1 cellular context compared by ENCODE assay signal in the genomic region with DNA sequence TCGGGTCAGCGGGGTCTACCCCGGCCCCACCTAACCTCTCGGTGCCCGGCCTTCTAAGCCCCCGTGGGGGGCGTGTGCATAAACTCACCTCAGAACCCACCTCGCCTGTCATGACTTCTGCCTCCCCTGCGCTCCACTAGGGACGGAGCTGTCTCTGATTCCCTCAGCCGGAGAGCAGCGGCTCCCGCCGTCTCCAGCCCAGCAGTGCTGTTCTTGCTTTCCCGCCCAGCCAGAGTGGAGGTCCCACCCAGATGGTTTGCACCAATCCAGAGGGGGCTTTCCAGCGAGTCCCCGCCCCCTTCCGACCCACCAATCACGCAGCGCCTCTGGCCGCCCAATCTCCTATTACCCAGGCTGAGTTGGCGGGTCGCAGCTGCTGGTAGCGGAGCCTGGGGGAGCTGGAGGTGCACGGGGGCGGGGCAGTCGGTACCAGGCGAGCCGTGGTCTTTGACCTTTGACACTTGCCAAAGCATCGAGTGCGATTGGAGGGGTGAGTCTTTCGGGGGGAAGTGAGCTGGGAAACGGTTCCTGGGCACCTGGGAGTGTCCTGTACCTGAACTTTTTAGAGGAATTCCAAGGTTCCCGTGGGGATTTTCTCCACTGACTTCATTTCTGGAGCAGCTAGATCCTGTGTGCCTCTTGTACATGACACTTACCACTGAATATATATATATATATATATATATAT.
TF ChIP-seq lines count a peak whose summit lies in the region.

A gene (minus strand): TSS at position 220 of the 688 bp plus-strand sequence. CDS start 108 bp downstream, at position 112.

TF ChIP-seq in GM12878, 131 proteins besides CTCF, POLR2A, EP300 and RAD21 (continued from another document and continues in another):
- TF ChIP-seq, protein P1, sequence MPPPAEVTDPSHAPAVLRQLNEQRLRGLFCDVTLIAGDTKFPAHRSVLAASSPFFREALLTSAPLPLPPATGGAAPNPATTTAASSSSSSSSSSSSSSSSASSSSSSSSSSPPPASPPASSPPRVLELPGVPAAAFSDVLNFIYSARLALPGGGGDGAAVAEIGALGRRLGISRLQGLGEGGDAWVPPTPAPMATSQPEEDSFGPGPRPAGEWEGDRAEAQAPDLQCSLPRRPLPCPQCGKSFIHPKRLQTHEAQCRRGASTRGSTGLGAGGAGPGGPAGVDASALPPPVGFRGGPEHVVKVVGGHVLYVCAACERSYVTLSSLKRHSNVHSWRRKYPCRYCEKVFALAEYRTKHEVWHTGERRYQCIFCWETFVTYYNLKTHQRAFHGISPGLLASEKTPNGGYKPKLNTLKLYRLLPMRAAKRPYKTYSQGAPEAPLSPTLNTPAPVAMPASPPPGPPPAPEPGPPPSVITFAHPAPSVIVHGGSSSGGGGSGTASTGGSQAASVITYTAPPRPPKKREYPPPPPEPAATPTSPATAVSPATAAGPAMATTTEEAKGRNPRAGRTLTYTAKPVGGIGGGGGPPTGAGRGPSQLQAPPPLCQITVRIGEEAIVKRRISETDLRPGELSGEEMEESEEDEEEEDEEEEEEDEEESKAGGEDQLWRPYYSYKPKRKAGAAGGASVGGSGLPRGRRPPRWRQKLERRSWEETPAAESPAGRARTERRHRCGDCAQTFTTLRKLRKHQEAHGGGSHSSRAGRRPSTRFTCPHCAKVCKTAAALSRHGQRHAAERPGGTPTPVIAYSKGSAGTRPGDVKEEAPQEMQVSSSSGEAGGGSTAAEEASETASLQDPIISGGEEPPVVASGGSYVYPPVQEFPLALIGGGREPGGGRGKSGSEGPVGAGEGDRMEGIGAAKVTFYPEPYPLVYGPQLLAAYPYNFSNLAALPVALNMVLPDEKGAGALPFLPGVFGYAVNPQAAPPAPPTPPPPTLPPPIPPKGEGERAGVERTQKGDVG (CRISPR knock-in tag; IDR thresholded peaks at IDR 0.05), result no peak
- peak; percentile 69; the same call in 1 of the 2 replicates for TF ChIP-seq GATAD2B (conservative IDR thresholded peaks at IDR 0.05; ENCODE audit: low read depth)
- 0 out of 2 replicates have a peak, but pooled peaks have one; percentile 56 for TF ChIP-seq IKZF1 (conservative IDR thresholded peaks at IDR 0.05)
- TF ChIP-seq SP1 (IDR thresholded peaks at IDR 0.05; ENCODE audit: low read depth, low read length), result peak; percentile 88
- TF ChIP-seq, protein P2, sequence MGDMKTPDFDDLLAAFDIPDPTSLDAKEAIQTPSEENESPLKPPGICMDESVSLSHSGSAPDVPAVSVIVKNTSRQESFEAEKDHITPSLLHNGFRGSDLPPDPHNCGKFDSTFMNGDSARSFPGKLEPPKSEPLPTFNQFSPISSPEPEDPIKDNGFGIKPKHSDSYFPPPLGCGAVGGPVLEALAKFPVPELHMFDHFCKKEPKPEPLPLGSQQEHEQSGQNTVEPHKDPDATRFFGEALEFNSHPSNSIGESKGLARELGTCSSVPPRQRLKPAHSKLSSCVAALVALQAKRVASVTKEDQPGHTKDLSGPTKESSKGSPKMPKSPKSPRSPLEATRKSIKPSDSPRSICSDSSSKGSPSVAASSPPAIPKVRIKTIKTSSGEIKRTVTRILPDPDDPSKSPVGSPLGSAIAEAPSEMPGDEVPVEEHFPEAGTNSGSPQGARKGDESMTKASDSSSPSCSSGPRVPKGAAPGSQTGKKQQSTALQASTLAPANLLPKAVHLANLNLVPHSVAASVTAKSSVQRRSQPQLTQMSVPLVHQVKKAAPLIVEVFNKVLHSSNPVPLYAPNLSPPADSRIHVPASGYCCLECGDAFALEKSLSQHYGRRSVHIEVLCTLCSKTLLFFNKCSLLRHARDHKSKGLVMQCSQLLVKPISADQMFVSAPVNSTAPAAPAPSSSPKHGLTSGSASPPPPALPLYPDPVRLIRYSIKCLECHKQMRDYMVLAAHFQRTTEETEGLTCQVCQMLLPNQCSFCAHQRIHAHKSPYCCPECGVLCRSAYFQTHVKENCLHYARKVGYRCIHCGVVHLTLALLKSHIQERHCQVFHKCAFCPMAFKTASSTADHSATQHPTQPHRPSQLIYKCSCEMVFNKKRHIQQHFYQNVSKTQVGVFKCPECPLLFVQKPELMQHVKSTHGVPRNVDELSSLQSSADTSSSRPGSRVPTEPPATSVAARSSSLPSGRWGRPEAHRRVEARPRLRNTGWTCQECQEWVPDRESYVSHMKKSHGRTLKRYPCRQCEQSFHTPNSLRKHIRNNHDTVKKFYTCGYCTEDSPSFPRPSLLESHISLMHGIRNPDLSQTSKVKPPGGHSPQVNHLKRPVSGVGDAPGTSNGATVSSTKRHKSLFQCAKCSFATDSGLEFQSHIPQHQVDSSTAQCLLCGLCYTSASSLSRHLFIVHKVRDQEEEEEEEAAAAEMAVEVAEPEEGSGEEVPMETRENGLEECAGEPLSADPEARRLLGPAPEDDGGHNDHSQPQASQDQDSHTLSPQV (IDR thresholded peaks at IDR 0.05), result no peak
- TF ChIP-seq ZNF274 (IDR thresholded peaks at IDR 0.05; ENCODE audit: insufficient read depth, insufficient read length), result no peak
- TF ChIP-seq CHD4 (IDR thresholded peaks at IDR 0.05), result no peak
- no peak for TF ChIP-seq BMI1 (IDR thresholded peaks at IDR 0.05; ENCODE audit: borderline replicate concordance)
- TF ChIP-seq, protein P3, sequence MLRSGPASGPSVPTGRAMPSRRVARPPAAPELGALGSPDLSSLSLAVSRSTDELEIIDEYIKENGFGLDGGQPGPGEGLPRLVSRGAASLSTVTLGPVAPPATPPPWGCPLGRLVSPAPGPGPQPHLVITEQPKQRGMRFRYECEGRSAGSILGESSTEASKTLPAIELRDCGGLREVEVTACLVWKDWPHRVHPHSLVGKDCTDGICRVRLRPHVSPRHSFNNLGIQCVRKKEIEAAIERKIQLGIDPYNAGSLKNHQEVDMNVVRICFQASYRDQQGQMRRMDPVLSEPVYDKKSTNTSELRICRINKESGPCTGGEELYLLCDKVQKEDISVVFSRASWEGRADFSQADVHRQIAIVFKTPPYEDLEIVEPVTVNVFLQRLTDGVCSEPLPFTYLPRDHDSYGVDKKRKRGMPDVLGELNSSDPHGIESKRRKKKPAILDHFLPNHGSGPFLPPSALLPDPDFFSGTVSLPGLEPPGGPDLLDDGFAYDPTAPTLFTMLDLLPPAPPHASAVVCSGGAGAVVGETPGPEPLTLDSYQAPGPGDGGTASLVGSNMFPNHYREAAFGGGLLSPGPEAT (IDR thresholded peaks at IDR 0.05; ENCODE audit: low read depth), result no peak
- TF ChIP-seq CBX5 (IDR thresholded peaks at IDR 0.05; ENCODE audit: low read depth), result no peak
- TF ChIP-seq, protein P4, sequence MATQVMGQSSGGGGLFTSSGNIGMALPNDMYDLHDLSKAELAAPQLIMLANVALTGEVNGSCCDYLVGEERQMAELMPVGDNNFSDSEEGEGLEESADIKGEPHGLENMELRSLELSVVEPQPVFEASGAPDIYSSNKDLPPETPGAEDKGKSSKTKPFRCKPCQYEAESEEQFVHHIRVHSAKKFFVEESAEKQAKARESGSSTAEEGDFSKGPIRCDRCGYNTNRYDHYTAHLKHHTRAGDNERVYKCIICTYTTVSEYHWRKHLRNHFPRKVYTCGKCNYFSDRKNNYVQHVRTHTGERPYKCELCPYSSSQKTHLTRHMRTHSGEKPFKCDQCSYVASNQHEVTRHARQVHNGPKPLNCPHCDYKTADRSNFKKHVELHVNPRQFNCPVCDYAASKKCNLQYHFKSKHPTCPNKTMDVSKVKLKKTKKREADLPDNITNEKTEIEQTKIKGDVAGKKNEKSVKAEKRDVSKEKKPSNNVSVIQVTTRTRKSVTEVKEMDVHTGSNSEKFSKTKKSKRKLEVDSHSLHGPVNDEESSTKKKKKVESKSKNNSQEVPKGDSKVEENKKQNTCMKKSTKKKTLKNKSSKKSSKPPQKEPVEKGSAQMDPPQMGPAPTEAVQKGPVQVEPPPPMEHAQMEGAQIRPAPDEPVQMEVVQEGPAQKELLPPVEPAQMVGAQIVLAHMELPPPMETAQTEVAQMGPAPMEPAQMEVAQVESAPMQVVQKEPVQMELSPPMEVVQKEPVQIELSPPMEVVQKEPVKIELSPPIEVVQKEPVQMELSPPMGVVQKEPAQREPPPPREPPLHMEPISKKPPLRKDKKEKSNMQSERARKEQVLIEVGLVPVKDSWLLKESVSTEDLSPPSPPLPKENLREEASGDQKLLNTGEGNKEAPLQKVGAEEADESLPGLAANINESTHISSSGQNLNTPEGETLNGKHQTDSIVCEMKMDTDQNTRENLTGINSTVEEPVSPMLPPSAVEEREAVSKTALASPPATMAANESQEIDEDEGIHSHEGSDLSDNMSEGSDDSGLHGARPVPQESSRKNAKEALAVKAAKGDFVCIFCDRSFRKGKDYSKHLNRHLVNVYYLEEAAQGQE (IDR thresholded peaks at IDR 0.05; ENCODE audit: low read depth, low read length), result no peak
- peak in 1 of 2 experiments; percentile 67; a peak in 2 of 3 replicates for TF ChIP-seq EGR1 (IDR thresholded peaks at IDR 0.05; ENCODE audit: borderline replicate concordance in 1 of 2, low read depth in 2 of 2, low read length in 2 of 2)
- TF ChIP-seq RBBP5 (conservative IDR thresholded peaks at IDR 0.05), result no peak
- TF ChIP-seq ASH2L (IDR thresholded peaks at IDR 0.05; ENCODE audit: borderline replicate concordance, low read depth), result no peak; the same call in 1 of the 2 replicates
- TF ChIP-seq TCF12 (IDR thresholded peaks at IDR 0.05; ENCODE audit: low read depth, low read length), result peak; percentile 54; the same call in 1 of the 2 replicates
- TF ChIP-seq ZZZ3 (IDR thresholded peaks at IDR 0.05; ENCODE audit: control insufficient read depth, insufficient read length, low read depth), result no peak
- no peak for TF ChIP-seq FOXM1 (IDR thresholded peaks at IDR 0.05; ENCODE audit: low read depth, low read length)
- TF ChIP-seq, protein P5, sequence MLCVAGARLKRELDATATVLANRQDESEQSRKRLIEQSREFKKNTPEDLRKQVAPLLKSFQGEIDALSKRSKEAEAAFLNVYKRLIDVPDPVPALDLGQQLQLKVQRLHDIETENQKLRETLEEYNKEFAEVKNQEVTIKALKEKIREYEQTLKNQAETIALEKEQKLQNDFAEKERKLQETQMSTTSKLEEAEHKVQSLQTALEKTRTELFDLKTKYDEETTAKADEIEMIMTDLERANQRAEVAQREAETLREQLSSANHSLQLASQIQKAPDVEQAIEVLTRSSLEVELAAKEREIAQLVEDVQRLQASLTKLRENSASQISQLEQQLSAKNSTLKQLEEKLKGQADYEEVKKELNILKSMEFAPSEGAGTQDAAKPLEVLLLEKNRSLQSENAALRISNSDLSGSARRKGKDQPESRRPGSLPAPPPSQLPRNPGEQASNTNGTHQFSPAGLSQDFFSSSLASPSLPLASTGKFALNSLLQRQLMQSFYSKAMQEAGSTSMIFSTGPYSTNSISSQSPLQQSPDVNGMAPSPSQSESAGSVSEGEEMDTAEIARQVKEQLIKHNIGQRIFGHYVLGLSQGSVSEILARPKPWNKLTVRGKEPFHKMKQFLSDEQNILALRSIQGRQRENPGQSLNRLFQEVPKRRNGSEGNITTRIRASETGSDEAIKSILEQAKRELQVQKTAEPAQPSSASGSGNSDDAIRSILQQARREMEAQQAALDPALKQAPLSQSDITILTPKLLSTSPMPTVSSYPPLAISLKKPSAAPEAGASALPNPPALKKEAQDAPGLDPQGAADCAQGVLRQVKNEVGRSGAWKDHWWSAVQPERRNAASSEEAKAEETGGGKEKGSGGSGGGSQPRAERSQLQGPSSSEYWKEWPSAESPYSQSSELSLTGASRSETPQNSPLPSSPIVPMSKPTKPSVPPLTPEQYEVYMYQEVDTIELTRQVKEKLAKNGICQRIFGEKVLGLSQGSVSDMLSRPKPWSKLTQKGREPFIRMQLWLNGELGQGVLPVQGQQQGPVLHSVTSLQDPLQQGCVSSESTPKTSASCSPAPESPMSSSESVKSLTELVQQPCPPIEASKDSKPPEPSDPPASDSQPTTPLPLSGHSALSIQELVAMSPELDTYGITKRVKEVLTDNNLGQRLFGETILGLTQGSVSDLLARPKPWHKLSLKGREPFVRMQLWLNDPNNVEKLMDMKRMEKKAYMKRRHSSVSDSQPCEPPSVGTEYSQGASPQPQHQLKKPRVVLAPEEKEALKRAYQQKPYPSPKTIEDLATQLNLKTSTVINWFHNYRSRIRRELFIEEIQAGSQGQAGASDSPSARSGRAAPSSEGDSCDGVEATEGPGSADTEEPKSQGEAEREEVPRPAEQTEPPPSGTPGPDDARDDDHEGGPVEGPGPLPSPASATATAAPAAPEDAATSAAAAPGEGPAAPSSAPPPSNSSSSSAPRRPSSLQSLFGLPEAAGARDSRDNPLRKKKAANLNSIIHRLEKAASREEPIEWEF (IDR thresholded peaks at IDR 0.05; ENCODE audit: insufficient replicate concordance, low read depth, low read length), result no peak
- TF ChIP-seq SMAD5 (IDR thresholded peaks at IDR 0.05; ENCODE audit: low read depth), result no peak; the same call in 1 of the 2 replicates
- TF ChIP-seq IKZF2 (IDR thresholded peaks at IDR 0.05), result 0 out of 4 replicates have a peak, but pooled peaks of 1 of the 2 experiments have one; percentile 9
- TF ChIP-seq, protein P6, sequence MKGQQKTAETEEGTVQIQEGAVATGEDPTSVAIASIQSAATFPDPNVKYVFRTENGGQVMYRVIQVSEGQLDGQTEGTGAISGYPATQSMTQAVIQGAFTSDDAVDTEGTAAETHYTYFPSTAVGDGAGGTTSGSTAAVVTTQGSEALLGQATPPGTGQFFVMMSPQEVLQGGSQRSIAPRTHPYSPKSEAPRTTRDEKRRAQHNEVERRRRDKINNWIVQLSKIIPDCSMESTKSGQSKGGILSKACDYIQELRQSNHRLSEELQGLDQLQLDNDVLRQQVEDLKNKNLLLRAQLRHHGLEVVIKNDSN (IDR thresholded peaks at IDR 0.05; ENCODE audit: borderline replicate concordance, extremely low read length, insufficient read depth, low read depth, low read length), result no peak
- no peak for TF ChIP-seq ZBED1 (IDR thresholded peaks at IDR 0.05; ENCODE audit: borderline replicate concordance)
- TF ChIP-seq SMC3 (IDR thresholded peaks at IDR 0.05; ENCODE audit: borderline replicate concordance, low read length), result no peak
- TF ChIP-seq, protein P7, sequence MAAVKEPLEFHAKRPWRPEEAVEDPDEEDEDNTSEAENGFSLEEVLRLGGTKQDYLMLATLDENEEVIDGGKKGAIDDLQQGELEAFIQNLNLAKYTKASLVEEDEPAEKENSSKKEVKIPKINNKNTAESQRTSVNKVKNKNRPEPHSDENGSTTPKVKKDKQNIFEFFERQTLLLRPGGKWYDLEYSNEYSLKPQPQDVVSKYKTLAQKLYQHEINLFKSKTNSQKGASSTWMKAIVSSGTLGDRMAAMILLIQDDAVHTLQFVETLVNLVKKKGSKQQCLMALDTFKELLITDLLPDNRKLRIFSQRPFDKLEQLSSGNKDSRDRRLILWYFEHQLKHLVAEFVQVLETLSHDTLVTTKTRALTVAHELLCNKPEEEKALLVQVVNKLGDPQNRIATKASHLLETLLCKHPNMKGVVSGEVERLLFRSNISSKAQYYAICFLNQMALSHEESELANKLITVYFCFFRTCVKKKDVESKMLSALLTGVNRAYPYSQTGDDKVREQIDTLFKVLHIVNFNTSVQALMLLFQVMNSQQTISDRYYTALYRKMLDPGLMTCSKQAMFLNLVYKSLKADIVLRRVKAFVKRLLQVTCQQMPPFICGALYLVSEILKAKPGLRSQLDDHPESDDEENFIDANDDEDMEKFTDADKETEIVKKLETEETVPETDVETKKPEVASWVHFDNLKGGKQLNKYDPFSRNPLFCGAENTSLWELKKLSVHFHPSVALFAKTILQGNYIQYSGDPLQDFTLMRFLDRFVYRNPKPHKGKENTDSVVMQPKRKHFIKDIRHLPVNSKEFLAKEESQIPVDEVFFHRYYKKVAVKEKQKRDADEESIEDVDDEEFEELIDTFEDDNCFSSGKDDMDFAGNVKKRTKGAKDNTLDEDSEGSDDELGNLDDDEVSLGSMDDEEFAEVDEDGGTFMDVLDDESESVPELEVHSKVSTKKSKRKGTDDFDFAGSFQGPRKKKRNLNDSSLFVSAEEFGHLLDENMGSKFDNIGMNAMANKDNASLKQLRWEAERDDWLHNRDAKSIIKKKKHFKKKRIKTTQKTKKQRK (IDR thresholded peaks at IDR 0.05; ENCODE audit: low read depth, low read length), result no peak
- no peak for TF ChIP-seq MEF2B (IDR thresholded peaks at IDR 0.05; ENCODE audit: partially characterized antibody, poor library complexity, severe bottlenecking)
- peak; percentile 82 for TF ChIP-seq POU2F2 (IDR thresholded peaks at IDR 0.05; ENCODE audit: borderline replicate concordance, low read depth, low read length)
- TF ChIP-seq RUNX3 (IDR thresholded peaks at IDR 0.05; ENCODE audit: low read length), result no peak
